ENCODE assay signal across 25 cellular contexts in genomic region chr1:92571578-92571977, GRCh38.
DNase-seq lines count a peak whose midpoint lies in the region; ATAC-seq, FAIRE-seq and TF ChIP-seq lines count a peak whose summit lies in the region.
"Had no signal": no experiment of that assay in that cellular context is flagged by ENCODE, and none has a peak within 500 bp of the region (broad histone marks: within the 10 kb centered on the region; RNA-seq: fewer than 3 reads in every experiment).

No MANE protein-coding gene starts in this region.

- H3K9me2 ChIP-seq in Loucy (replicated peaks; ENCODE audit: low read depth, low read length) = no peaks in the 10 kb centered on the region

- H3K27ac ChIP-seq in K562 (ENCODE audit: extremely low read depth, low read depth, low read length) = no peak overlapping the region
- H3K27ac ChIP-seq in neuronal stem cell (replicated peaks; ENCODE audit: low read length) = no peak overlapping the region
- H3K27ac ChIP-seq: BLaER1, KMS-11, RWPE1 had no signal

- H3K23ac ChIP-seq in neuronal stem cell (ENCODE audit: low read depth, low read length, poor library complexity) = no peak overlapping the region

- peak overlapping the region; percentile 0 for H3K4me2 ChIP-seq in Loucy (ENCODE audit: low read depth, low read length, poor library complexity, severe bottlenecking)
- H3K4me2 ChIP-seq in K562 (ENCODE audit: insufficient read depth, low read length) = no peak overlapping the region
- no peak overlapping the region for H3K4me2 ChIP-seq in neuronal stem cell (ENCODE audit: insufficient read depth, low read length, poor library complexity, severe bottlenecking)
- H3K4me2 ChIP-seq: BLaER1, KMS-11 had no signal

- no peak for DNase-seq in activated CD4-positive, alpha-beta memory T cell treated with anti-CD3 and anti-CD28 coated beads for 36 hours
- no peak for DNase-seq in activated CD4-positive, alpha-beta memory T cell treated with anti-CD3 and anti-CD28 coated beads, Interleukin-2, amount 10 ng/mL, durations not matched to agents 7 days and 5 days
- no peak for DNase-seq in activated naive CD4-positive, alpha-beta T cell treated with anti-CD3 and anti-CD28 coated beads for 36 hours
- no peak for DNase-seq in activated naive CD4-positive, alpha-beta T cell (lab: John Stamatoyannopoulos, UW)
- DNase-seq in K562 (ENCODE audit: extremely low read depth in 1 of 4, low spot score in 3 of 4) = no peak
- no peak for DNase-seq in neuronal stem cell (ENCODE audit: low spot score)
- no peak for DNase-seq in NCI-H1092 (lab: John Stamatoyannopoulos, UW)
- DNase-seq: CD4-positive, CD25-positive, alpha-beta regulatory T cell; DMS153; DND-41; IMR-90; NCI-H1048; NCI-H1417 treated with DMSO at 0.1 percent for 48 hours; NCI-H1694 treated with DMSO at 0.1 percent for 48 hours; NCI-H2081; NCI-H2227 treated with DMSO at 0.1 percent for 48 hours; NCI-H69; SHP77 had no signal

- no peak for TF ChIP-seq EP300 in K562 (IDR thresholded peaks at IDR 0.05; ENCODE audit: low read length)

- no peaks in the 10 kb centered on the region for H3F3A ChIP-seq in Loucy (ENCODE audit: low read depth)

- no peak for TF ChIP-seq POLR2A in K562 (conservative IDR thresholded peaks at IDR 0.05)

- H2BK120ac ChIP-seq in neuronal stem cell (ENCODE audit: low read depth, low read length) = no peak overlapping the region

- peaks cover 45% of the 10 kb centered on the region for H3K4me1 Mint-ChIP-seq in activated CD4-positive, alpha-beta memory T cell treated with anti-CD3 and anti-CD28 coated beads for 36 hours (ENCODE audit: low read depth)
- H3K4me1 Mint-ChIP-seq in activated CD4-positive, alpha-beta memory T cell treated with anti-CD3 and anti-CD28 coated beads, Interleukin-2, amount 10 ng/mL, durations not matched to agents 7 days and 5 days = peaks cover 64% of the 10 kb centered on the region
- H3K4me1 Mint-ChIP-seq in activated naive CD4-positive, alpha-beta T cell treated with anti-CD3 and anti-CD28 coated beads for 36 hours (ENCODE audit: low read depth) = peaks cover 47% of the 10 kb centered on the region

- H3K9me1 ChIP-seq in K562 (ENCODE audit: control insufficient read depth, insufficient read depth, low read length) = no peaks in the 10 kb centered on the region

- H3K4ac ChIP-seq in neuronal stem cell (ENCODE audit: low read length) = no peak overlapping the region

- no TSS peak for BruUV-seq in K562 (replicated peaks; lab: Mats Ljungman, UMichigan)

- H2BK15ac ChIP-seq in neuronal stem cell (ENCODE audit: low read length) = no peak overlapping the region

- no peak overlapping the region for H2BK5ac ChIP-seq in neuronal stem cell (ENCODE audit: low read length)

- TF ChIP-seq CTCF in Loucy (conservative IDR thresholded peaks at IDR 0.05; ENCODE audit: low read length) (no peak), K562 (IDR thresholded peaks at IDR 0.05 in 2 of 3, conservative IDR thresholded peaks at IDR 0.05 in 1 of 3; ENCODE audit: insufficient read depth in 2 of 3, low read depth in 1 of 3, low read length in 3 of 3) (no peak)

- H2BK12ac ChIP-seq in neuronal stem cell (ENCODE audit: low read length) = no peak overlapping the region

- TF ChIP-seq RAD21 in K562 (CRISPR knock-in tag; conservative IDR thresholded peaks at IDR 0.05 in 1 of 2, IDR thresholded peaks at IDR 0.05 in 1 of 2) = no peak

- H2AFZ ChIP-seq in Loucy (ENCODE audit: low read length) (no peak overlapping the region), K562 (ENCODE audit: low read depth, low read length) (no peak overlapping the region), neuronal stem cell (ENCODE audit: low read length) (no peak overlapping the region)

- ATAC-seq in K562 = no peak
- ATAC-seq: HCT116, Panc1 had no signal

- no peak overlapping the region for H3K9ac ChIP-seq in Loucy (ENCODE audit: low read depth, low read length, poor library complexity, severe bottlenecking)
- H3K9ac ChIP-seq in K562 (ENCODE audit: insufficient read depth in 1 of 2, low read depth in 2 of 2, low read length in 2 of 2) = no peak overlapping the region
- no peak overlapping the region for H3K9ac ChIP-seq in neuronal stem cell (ENCODE audit: low read depth, low read length, poor library complexity)
- H3K9ac ChIP-seq: BLaER1, KMS-11 had no signal

- CTCF ChIA-PET in activated CD4-positive, alpha-beta memory T cell treated with anti-CD3 and anti-CD28 coated beads for 36 hours (lab: Charles Lee) = interaction anchor here (0.6 to 1.1 kb wide), 2 partner anchors 54 to 86 kb away, joined by 3 to 4 read pairs; no protein-coding TSS in a partner anchor
- CTCF ChIA-PET in activated CD4-positive, alpha-beta memory T cell treated with anti-CD3 and anti-CD28 coated beads, Interleukin-2, amount 10 ng/mL, durations not matched to agents 7 days and 5 days (lab: Charles Lee) = interaction anchor here (1.0 to 2.0 kb wide), 4 partner anchors 11 to 85 kb away, joined by 3 to 11 read pairs (median 6); partner anchors contain the start of gene GFI1
- CTCF ChIA-PET in activated naive CD4-positive, alpha-beta T cell treated with anti-CD3 and anti-CD28 coated beads for 36 hours (lab: Charles Lee) = interaction anchor here (1.2 to 1.6 kb wide), 3 partner anchors 27 to 261 kb away, joined by 4 to 5 read pairs (median 5); no protein-coding TSS in a partner anchor
- CTCF ChIA-PET in K562 (lab: Yijun Ruan, JAX; ENCODE audit: low intra/inter-chr PET ratio) = no interaction called here

- H3K4me1 ChIP-seq in Loucy (ENCODE audit: insufficient read depth, low read length, poor library complexity, severe bottlenecking) (peaks cover 9% of the 10 kb centered on the region), K562 (replicated peaks in 1 of 2; ENCODE audit: control insufficient read depth in 2 of 2, insufficient read depth in 2 of 2, low read length in 2 of 2) (no peaks in the 10 kb centered on the region), neuronal stem cell (ENCODE audit: control insufficient read depth in 2 of 2, insufficient read depth in 1 of 2, low read depth in 1 of 2, low read length in 2 of 2) (no peaks in the 10 kb centered on the region)
- H3K4me1 ChIP-seq: BLaER1 had no signal

- no peaks in the 10 kb centered on the region for H3K9me3 Mint-ChIP-seq in activated CD4-positive, alpha-beta memory T cell treated with anti-CD3 and anti-CD28 coated beads for 36 hours
- no peaks in the 10 kb centered on the region for H3K9me3 Mint-ChIP-seq in activated CD4-positive, alpha-beta memory T cell treated with anti-CD3 and anti-CD28 coated beads, Interleukin-2, amount 10 ng/mL, durations not matched to agents 7 days and 5 days
- H3K9me3 Mint-ChIP-seq in activated naive CD4-positive, alpha-beta T cell treated with anti-CD3 and anti-CD28 coated beads for 36 hours = no peaks in the 10 kb centered on the region
- H3K9me3 Mint-ChIP-seq: CD4-positive, CD25-positive, alpha-beta regulatory T cell had no signal

- in situ Hi-C loops in K562 (cut with MboI) = no loop called here

- POLR2A ChIA-PET in activated CD4-positive, alpha-beta memory T cell treated with anti-CD3 and anti-CD28 coated beads for 36 hours (lab: Charles Lee) = interaction anchor here (0.5 to 8.3 kb wide), 3 partner anchors 33 to 86 kb away, joined by 3 to 105 read pairs (median 3); partner anchors contain the start of gene GFI1
- POLR2A ChIA-PET in activated CD4-positive, alpha-beta memory T cell treated with anti-CD3 and anti-CD28 coated beads, Interleukin-2, amount 10 ng/mL, durations not matched to agents 7 days and 5 days (lab: Charles Lee) = interaction anchor here (0.7 to 6.7 kb wide), 8 partner anchors 10 to 89 kb away, joined by 3 to 140 read pairs (median 6); partner anchors contain the start of gene GFI1
- POLR2A ChIA-PET in K562 (lab: Yijun Ruan, JAX) = interaction anchor here (1.3 kb wide), 1 partner anchor 16 kb away, joined by 3 read pairs; no protein-coding TSS in a partner anchor

- no peaks in the 10 kb centered on the region for H3K9me3 ChIP-seq in Loucy (ENCODE audit: insufficient read depth, low read depth, low read length)
- H3K9me3 ChIP-seq in K562 (replicated peaks; ENCODE audit: control insufficient read depth, insufficient read depth, low read depth, low read length) = no peaks in the 10 kb centered on the region
- H3K9me3 ChIP-seq in neuronal stem cell (replicated peaks in 1 of 2; ENCODE audit: control insufficient read depth in 2 of 2, insufficient read depth in 1 of 2, low read depth in 1 of 2, low read length in 2 of 2) = no peaks in the 10 kb centered on the region
- H3K9me3 ChIP-seq: BLaER1 had no signal

- H3K27me3 ChIP-seq in Loucy (ENCODE audit: insufficient read depth, low read length, poor library complexity, severe bottlenecking) (no peaks in the 10 kb centered on the region), K562 (ENCODE audit: control insufficient read depth in 2 of 2, insufficient read depth in 2 of 2, low read length in 2 of 2) (no peaks in the 10 kb centered on the region), neuronal stem cell (ENCODE audit: control insufficient read depth in 3 of 3, insufficient read depth in 3 of 3, low read depth in 1 of 3, low read length in 3 of 3) (no peaks in the 10 kb centered on the region)
- H3K27me3 ChIP-seq: BLaER1 had no signal

- H3K4me3 ChIP-seq in Loucy (ENCODE audit: low read length, poor library complexity, severe bottlenecking) (no peak overlapping the region), K562 (no peak overlapping the region), neuronal stem cell (ENCODE audit: low read length in 2 of 2) (no peak overlapping the region)
- H3K4me3 ChIP-seq: BLaER1 had no signal

- no peak overlapping the region for H3K14ac ChIP-seq in neuronal stem cell (ENCODE audit: low read length)

- H3K4me3 Mint-ChIP-seq in activated CD4-positive, alpha-beta memory T cell treated with anti-CD3 and anti-CD28 coated beads for 36 hours = peak overlapping the region; percentile 48
- H3K4me3 Mint-ChIP-seq in activated CD4-positive, alpha-beta memory T cell treated with anti-CD3 and anti-CD28 coated beads, Interleukin-2, amount 10 ng/mL, durations not matched to agents 7 days and 5 days = no peak overlapping the region
- H3K4me3 Mint-ChIP-seq in activated naive CD4-positive, alpha-beta T cell treated with anti-CD3 and anti-CD28 coated beads for 36 hours = peak overlapping the region; percentile 34
- H3K4me3 Mint-ChIP-seq: CD4-positive, CD25-positive, alpha-beta regulatory T cell had no signal

- 62% methylated on average over 2 of the region's 2 CpGs for WGBS in K562 (ENCODE audit: insufficient coverage, low coverage, missing lambda C conversion rate)
- WGBS in neuronal stem cell (ENCODE audit: extremely low coverage in 2 of 2, insufficient read length in 2 of 2, insufficient replicate concordance in 1 of 2), 2 donors = no CpG with 5 or more reads among the region's 2 CpGs

- no peak overlapping the region for H3K27ac Mint-ChIP-seq in activated CD4-positive, alpha-beta memory T cell treated with anti-CD3 and anti-CD28 coated beads for 36 hours
- no peak overlapping the region for H3K27ac Mint-ChIP-seq in activated CD4-positive, alpha-beta memory T cell treated with anti-CD3 and anti-CD28 coated beads, Interleukin-2, amount 10 ng/mL, durations not matched to agents 7 days and 5 days
- no peak overlapping the region for H3K27ac Mint-ChIP-seq in activated naive CD4-positive, alpha-beta T cell treated with anti-CD3 and anti-CD28 coated beads for 36 hours
- H3K27ac Mint-ChIP-seq: CD4-positive, CD25-positive, alpha-beta regulatory T cell had no signal

- no peaks in the 10 kb centered on the region for H3K36me3 ChIP-seq in Loucy (ENCODE audit: insufficient read depth, low read length)
- H3K36me3 ChIP-seq in K562 (ENCODE audit: control insufficient read depth, insufficient read depth, low read length) = no peaks in the 10 kb centered on the region
- no peaks in the 10 kb centered on the region for H3K36me3 ChIP-seq in neuronal stem cell (replicated peaks in 1 of 2; ENCODE audit: control insufficient read depth in 2 of 2, insufficient read depth in 2 of 2, low read length in 2 of 2)
- H3K36me3 ChIP-seq: BLaER1 had no signal

- H4K91ac ChIP-seq in neuronal stem cell (ENCODE audit: low read depth, low read length, poor library complexity) = no peak overlapping the region

- no peaks in the 10 kb centered on the region for H3K27me3 Mint-ChIP-seq in activated CD4-positive, alpha-beta memory T cell treated with anti-CD3 and anti-CD28 coated beads for 36 hours
- H3K27me3 Mint-ChIP-seq in activated CD4-positive, alpha-beta memory T cell treated with anti-CD3 and anti-CD28 coated beads, Interleukin-2, amount 10 ng/mL, durations not matched to agents 7 days and 5 days = no peaks in the 10 kb centered on the region
- H3K27me3 Mint-ChIP-seq in activated naive CD4-positive, alpha-beta T cell treated with anti-CD3 and anti-CD28 coated beads for 36 hours (ENCODE audit: low read depth) = no peaks in the 10 kb centered on the region

- H4K20me1 ChIP-seq in Loucy (ENCODE audit: insufficient read depth, low read length, poor library complexity, severe bottlenecking) = no peaks in the 10 kb centered on the region
- H4K20me1 ChIP-seq in K562 (replicated peaks; ENCODE audit: control insufficient read depth, insufficient read depth, low read length) = no peaks in the 10 kb centered on the region
- H4K20me1 ChIP-seq: BLaER1 had no signal

- H3K79me2 ChIP-seq in Loucy (ENCODE audit: insufficient read depth, low read length) = no peaks in the 10 kb centered on the region
- H3K79me2 ChIP-seq in K562 (ENCODE audit: control insufficient read depth, insufficient read depth, low read length) = no peaks in the 10 kb centered on the region

- H3K79me1 ChIP-seq in neuronal stem cell (ENCODE audit: low read depth, low read length) = no peaks in the 10 kb centered on the region

- H4K8ac ChIP-seq in neuronal stem cell (ENCODE audit: low read depth, low read length) = no peak overlapping the region

- FAIRE-seq in K562 (lab: Jason Lieb, UNC) = no peak
- FAIRE-seq: GM19239 had no signal

- no peak overlapping the region for H2AK5ac ChIP-seq in neuronal stem cell (ENCODE audit: low read depth, low read length)

- intact Hi-C loops in activated CD4-positive, alpha-beta memory T cell treated with anti-CD3 and anti-CD28 coated beads for 36 hours (cut with micrococcal nuclease) = no loop called here
- intact Hi-C loops in activated naive CD4-positive, alpha-beta T cell treated with anti-CD3 and anti-CD28 coated beads for 36 hours (cut with micrococcal nuclease) = no loop called here
- intact Hi-C loops in K562 (cut with micrococcal nuclease) = no loop called here

- no peak overlapping the region for H3K18ac ChIP-seq in neuronal stem cell (ENCODE audit: low read length)

- peaks cover 64% of the 10 kb centered on the region for H3K36me3 Mint-ChIP-seq in activated CD4-positive, alpha-beta memory T cell treated with anti-CD3 and anti-CD28 coated beads for 36 hours
- no peaks in the 10 kb centered on the region for H3K36me3 Mint-ChIP-seq in activated CD4-positive, alpha-beta memory T cell treated with anti-CD3 and anti-CD28 coated beads, Interleukin-2, amount 10 ng/mL, durations not matched to agents 7 days and 5 days (ENCODE audit: low read depth)
- peaks cover 51% of the 10 kb centered on the region for H3K36me3 Mint-ChIP-seq in activated naive CD4-positive, alpha-beta T cell treated with anti-CD3 and anti-CD28 coated beads for 36 hours (ENCODE audit: low read depth)
- H3K36me3 Mint-ChIP-seq: CD4-positive, CD25-positive, alpha-beta regulatory T cell had no signal
